In the genomic region with DNA sequence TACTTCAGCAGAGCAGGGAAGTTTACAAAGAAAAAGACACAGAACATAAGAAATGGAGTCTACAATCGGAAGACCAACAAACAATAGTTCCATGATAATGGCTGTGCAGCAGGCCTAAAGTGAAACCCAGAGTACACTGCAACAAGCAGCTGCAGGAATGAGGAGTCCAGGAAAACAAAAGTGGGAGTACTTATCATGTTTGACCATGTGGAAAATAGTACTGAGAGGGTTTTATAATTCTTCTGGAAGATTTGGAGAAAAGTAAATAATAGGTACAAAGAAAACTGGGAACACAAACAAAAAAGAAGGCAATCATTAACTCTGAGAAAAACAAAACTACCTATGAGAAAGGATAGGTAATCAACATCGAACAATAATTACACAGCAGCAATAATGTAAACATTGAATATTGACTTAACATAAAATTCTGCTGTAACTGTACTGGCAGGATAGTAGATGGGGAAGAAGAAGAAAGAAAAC, we compare ENCODE assay signal across 17 cellular contexts.
"Had no signal": no experiment of that assay in that cellular context is flagged by ENCODE, and none has a peak within 500 bp of the region (broad histone marks: within the 10 kb centered on the region; RNA-seq: fewer than 3 reads in every experiment).

No MANE protein-coding gene starts in this region.

- H3K27ac Mint-ChIP-seq: activated B cell treated with CpG ODN at 0.5 μM for 24 hours; activated naive CD8-positive, alpha-beta T cell; endodermal cell; memory B cell; nephron progenitor cell; T-helper 1 cell treated with Interleukin-12 subunit alpha and Interleukin-12 subunit beta and Interleukin-4 antibody, amounts not matched to agents 30 μg/mL and 1 μg/mL, for 36 hours had no signal

- H3K9me3 Mint-ChIP-seq: endodermal cell; T-helper 1 cell treated with Interleukin-12 subunit alpha and Interleukin-12 subunit beta and Interleukin-4 antibody, amounts not matched to agents 30 μg/mL and 1 μg/mL, for 36 hours had no signal

- H3K27me3 Mint-ChIP-seq: activated B cell treated with CpG ODN at 0.5 μM for 24 hours; activated naive CD8-positive, alpha-beta T cell had no signal

- H3K4me3 Mint-ChIP-seq: activated B cell treated with CpG ODN at 0.5 μM for 24 hours; activated naive CD8-positive, alpha-beta T cell; endodermal cell; memory B cell; nephron progenitor cell; T-helper 1 cell treated with Interleukin-12 subunit alpha and Interleukin-12 subunit beta and Interleukin-4 antibody, amounts not matched to agents 30 μg/mL and 1 μg/mL, for 36 hours had no signal

- ATAC-seq: left cardiac atrium; stimulated activated naive CD8-positive, alpha-beta T cell treated with anti-CD3 and anti-CD28 coated beads, Interleukin-15, Interleukin-2, amounts not matched to agents 100 U/mL and 50 U/mL, for 24 hours; upper lobe of right lung had no signal

- DNase-seq: activated B cell treated with CpG ODN at 0.5 μM for 24 hours; activated CD4-positive, alpha-beta T cell treated with anti-CD3 and anti-CD28 coated beads, Interleukin-2, amount 50 U/mL, for 1 hour; amygdala; brain microvascular endothelial cell; dermis blood vessel endothelial cell; endodermal cell; erythroblast; left cardiac atrium; nephron progenitor cell; sigmoid colon; stimulated activated CD4-positive, alpha-beta T cell treated with anti-CD3 and anti-CD28 coated beads, Interleukin-2, amount 100 ng/mL, for 48 hours; stimulated activated naive CD8-positive, alpha-beta T cell treated with anti-CD3 and anti-CD28 coated beads, Interleukin-15, Interleukin-2, amounts not matched to agents 100 U/mL and 50 U/mL, for 24 hours; testis; upper lobe of right lung had no signal

- H3K4me1 Mint-ChIP-seq: activated B cell treated with CpG ODN at 0.5 μM for 24 hours, endodermal cell, memory B cell, nephron progenitor cell had no signal
